9 cellular contexts compared by ENCODE assay signal in genomic region chr17:64503821-64504768, GRCh38. TPM values are rescaled to one million over a fixed set of nuclear protein-coding genes. Genes with fewer than 3 reads are reported as not detected.
DNase-seq lines count a peak whose midpoint lies in the region; ATAC-seq and TF ChIP-seq lines count a peak whose summit lies in the region.
"Had no signal": no experiment of that assay in that cellular context is flagged by ENCODE, and none has a peak within 500 bp of the region (broad histone marks: within the 10 kb centered on the region; RNA-seq: fewer than 3 reads in every experiment).

No MANE protein-coding gene starts in this region.

- no peak for TF ChIP-seq POLR2A in body of pancreas (IDR thresholded peaks at IDR 0.05)
- no peak for TF ChIP-seq POLR2A in upper lobe of left lung (IDR thresholded peaks at IDR 0.05)

- H3K4me3 Mint-ChIP-seq in activated naive CD4-positive, alpha-beta T cell treated with anti-CD3 and anti-CD28 coated beads for 36 hours = peak overlapping the region; percentile 92

- no peaks in the 10 kb centered on the region for H3K9me3 Mint-ChIP-seq in activated naive CD4-positive, alpha-beta T cell treated with anti-CD3 and anti-CD28 coated beads for 36 hours

- H3K4me1 Mint-ChIP-seq in activated naive CD4-positive, alpha-beta T cell treated with anti-CD3 and anti-CD28 coated beads for 36 hours (ENCODE audit: low read depth) = peaks cover 72% of the 10 kb centered on the region

- H3K27me3 Mint-ChIP-seq in activated naive CD4-positive, alpha-beta T cell treated with anti-CD3 and anti-CD28 coated beads for 36 hours (ENCODE audit: low read depth) = no peaks in the 10 kb centered on the region

- no peak for TF ChIP-seq EP300 in upper lobe of left lung (IDR thresholded peaks at IDR 0.05)

- CTCF ChIA-PET in activated naive CD4-positive, alpha-beta T cell treated with anti-CD3 and anti-CD28 coated beads for 36 hours (lab: Charles Lee) = interaction anchor here (1.3 to 2.8 kb wide), 4 partner anchors 7 to 145 kb away, joined by 3 to 10 read pairs (median 5); partner anchors contain the start of gene POLG2

- H3K4me1 ChIP-seq in body of pancreas (peaks cover 54% of the 10 kb centered on the region), lung (ENCODE audit: control insufficient read depth in 2 of 2, insufficient read depth in 2 of 2, low read length in 2 of 2) (peaks cover 0 to 23% of the 10 kb centered on the region in 2 donors), upper lobe of left lung (peaks cover 46 to 64% (median 57%) of the 10 kb centered on the region in 4 donors)

- peaks cover 75% of the 10 kb centered on the region for H3K36me3 Mint-ChIP-seq in activated naive CD4-positive, alpha-beta T cell treated with anti-CD3 and anti-CD28 coated beads for 36 hours (ENCODE audit: low read depth)

- DNase-seq in activated naive CD4-positive, alpha-beta T cell treated with anti-CD3 and anti-CD28 coated beads for 36 hours = no peak
- DNase-seq in activated naive CD4-positive, alpha-beta T cell (lab: John Stamatoyannopoulos, UW) = no peak
- DNase-seq in body of pancreas (no peak), lung (ENCODE audit: low spot score) (no peak), upper lobe of left lung (no peak), DMS 273 (lab: John Stamatoyannopoulos, UW; ENCODE audit: unreplicated experiment) (no peak), kidney tubule cell (ENCODE audit: low spot score) (no peak), NCI-H2081 treated with DMSO at 0.1 percent for 48 hours (lab: John Stamatoyannopoulos, UW) (no peak)
- DNase-seq: NCI-H1092 had no signal

- H3K4me3 ChIP-seq in body of pancreas (peak overlapping the region in 1 of 2 donors; percentile 62), lung (peak overlapping the region; percentile 99), upper lobe of left lung (peak overlapping the region; percentile 66 to 85 (median 78))

- WGBS in body of pancreas, 2 donors = 11 to 13% methylated on average over 7 of the region's 7 CpGs
- 29 to 51% methylated on average over 7 of the region's 7 CpGs for WGBS in lung, 2 donors
- 25 to 28% methylated on average over 7 of the region's 7 CpGs for WGBS in upper lobe of left lung, 2 donors

- peaks cover 23 to 41% of the 10 kb centered on the region in 2 donors for H3K36me3 ChIP-seq in body of pancreas (replicated peaks in 1 of 2; ENCODE audit: insufficient read depth in 1 of 2, low read depth in 2 of 2)
- H3K36me3 ChIP-seq in lung (ENCODE audit: control insufficient read depth in 2 of 2, insufficient read depth in 2 of 2, low read length in 2 of 2) = peaks cover 24 to 45% of the 10 kb centered on the region in 2 donors
- peaks cover 47 to 59% (median 57%) of the 10 kb centered on the region in 4 donors for H3K36me3 ChIP-seq in upper lobe of left lung

- ATAC-seq in body of pancreas (no peak), lung (ENCODE audit: insufficient read depth, low FRiP score) (no peak), upper lobe of left lung (ENCODE audit: low FRiP score in 2 of 2) (no peak)

- H3K27me3 ChIP-seq in body of pancreas (no peaks in the 10 kb centered on the region), lung (ENCODE audit: control insufficient read depth, insufficient read depth) (no peaks in the 10 kb centered on the region), upper lobe of left lung (no peaks in the 10 kb centered on the region)

- peak overlapping the region; percentile 99 for H3K27ac Mint-ChIP-seq in activated naive CD4-positive, alpha-beta T cell treated with anti-CD3 and anti-CD28 coated beads for 36 hours

- TF ChIP-seq CTCF in body of pancreas (IDR thresholded peaks at IDR 0.05) (no peak), lung (IDR thresholded peaks at IDR 0.05; ENCODE audit: control extremely low read depth, extremely low read depth) (no peak), upper lobe of left lung (IDR thresholded peaks at IDR 0.05) (no peak)

- peak overlapping the region in 3 of 4 donors; percentile 100 for H3K27ac ChIP-seq in body of pancreas
- H3K27ac ChIP-seq in lung (ENCODE audit: low read depth in 1 of 2, low read length in 1 of 2) = peak overlapping the region in 1 of 2 donors; percentile 93
- H3K27ac ChIP-seq in upper lobe of left lung = peak overlapping the region; percentile 99 to 100 (median 100)

- H3K9me3 ChIP-seq in body of pancreas (no peaks in the 10 kb centered on the region), lung (ENCODE audit: control insufficient read depth in 2 of 2, insufficient read depth in 1 of 2, low read length in 1 of 2) (no peaks in the 10 kb centered on the region), upper lobe of left lung (no peaks in the 10 kb centered on the region)

- intact Hi-C loops in activated naive CD4-positive, alpha-beta T cell treated with anti-CD3 and anti-CD28 coated beads for 36 hours (cut with micrococcal nuclease) = loop anchor here (10.0 kb wide), 1 partner anchor 551 kb away; the partner anchor contains the start of gene GNA13
- intact Hi-C loops in body of pancreas (cut with DNase I) = no loop called here

RNA-seq across cellular contexts. Expression of gene DDX5, which starts 2.0 kb away (rescaled TPM):
- total RNA-seq in activated naive CD4-positive, alpha-beta T cell treated with anti-CD3 and anti-CD28 coated beads for 36 hours = 100 to 1,000 TPM; 480 to 491 TPM
- total RNA-seq in body of pancreas = 100 to 1,000 TPM; 487 to 513 TPM
- total RNA-seq in lung = 100 to 1,000 TPM; 570 to 730 TPM
- 100 to 1,000 TPM; 426 to 486 TPM for polyA plus RNA-seq in lung
- 1,000 to 10,000 TPM in 1 of 6 donors, 100 to 1,000 TPM in 5; 554 to 1,286 (median 754) TPM for total RNA-seq in upper lobe of left lung

RNA-seq across cellular contexts. Expression of gene CEP95, which starts 2.7 kb away (rescaled TPM):
- 10 to 100 TPM; 38.8 to 43.3 TPM for total RNA-seq in activated naive CD4-positive, alpha-beta T cell treated with anti-CD3 and anti-CD28 coated beads for 36 hours
- total RNA-seq in body of pancreas (10 to 100 TPM; 18.5 to 39.7 TPM), lung (100 to 1,000 TPM in 1 of 2 donors, 10 to 100 TPM in 1; 33.9 to 115 TPM), upper lobe of left lung (100 to 1,000 TPM in 1 of 6 donors, 10 to 100 TPM in 5; 24.3 to 168 (median 35.7) TPM)
- polyA plus RNA-seq in lung = 10 to 100 TPM; 12.8 to 31.5 TPM

RNA-seq across cellular contexts. Expression of gene POLG2, which starts 7.2 kb away (rescaled TPM):
- total RNA-seq in activated naive CD4-positive, alpha-beta T cell treated with anti-CD3 and anti-CD28 coated beads for 36 hours = 10 to 100 TPM; 23.4 to 26.9 TPM
- 10 to 100 TPM in 1 of 2 donors, 1 to 10 TPM in 1; 6.5 to 18.1 TPM for total RNA-seq in body of pancreas
- total RNA-seq in lung = 10 to 100 TPM; 14.8 to 17.8 TPM
- 1 to 10 TPM; 5.4 to 8.0 TPM for polyA plus RNA-seq in lung
- total RNA-seq in upper lobe of left lung = 10 to 100 TPM in 5 of 6 donors, 1 to 10 TPM in 1; 4.1 to 25.2 (median 12.6) TPM

RNA-seq across cellular contexts. Expression of gene MILR1, which starts 55.2 kb away (rescaled TPM):
- under 1 TPM; 0.31 to 0.42 TPM for total RNA-seq in activated naive CD4-positive, alpha-beta T cell treated with anti-CD3 and anti-CD28 coated beads for 36 hours
- total RNA-seq in body of pancreas = 1 to 10 TPM in 1 of 2 donors, not detected in 1; 4.9 TPM
- 10 to 100 TPM in 1 of 2 donors, 1 to 10 TPM in 1; 6.9 to 23.4 TPM for total RNA-seq in lung
- polyA plus RNA-seq in lung = 10 to 100 TPM; 10.0 to 36.3 TPM
- 10 to 100 TPM in 3 of 6 donors, 1 to 10 TPM in 3; 6.3 to 22.9 (median 10.2) TPM for total RNA-seq in upper lobe of left lung
